Comparison of ENCODE assay signal across 14 cellular contexts in genomic region chr14:71556730-71557129, GRCh38.
A peak's percentile ranks its signal among the peaks of the same experiment; 100 is the strongest.
DNase-seq lines count a peak whose midpoint lies in the region; ATAC-seq and TF ChIP-seq lines count a peak whose summit lies in the region.
"Had no signal": no experiment of that assay in that cellular context is flagged by ENCODE, and none has a peak within 500 bp of the region (broad histone marks: within the 10 kb centered on the region; RNA-seq: fewer than 3 reads in every experiment).

No MANE protein-coding gene starts in this region.

- H3K9ac ChIP-seq in mesendoderm (ENCODE audit: low read length): no peak overlapping the region

- no peaks in the 10 kb centered on the region for H3K79me2 ChIP-seq in mesendoderm (ENCODE audit: control insufficient read depth, insufficient read depth, low read length)

- no peaks in the 10 kb centered on the region for H3K9me3 Mint-ChIP-seq in stimulated activated naive CD8-positive, alpha-beta T cell treated with anti-CD3 and anti-CD28 coated beads, Interleukin-15, Interleukin-2, amounts not matched to agents 100 ng/mL and 50 ng/mL, for 24 hours
- H3K9me3 Mint-ChIP-seq in WTC11: no peaks in the 10 kb centered on the region

- no peak overlapping the region for H3K56ac ChIP-seq in mesendoderm (ENCODE audit: low read length)

- H3K27ac ChIP-seq in mesendoderm (ENCODE audit: low read depth, low read length): no peak overlapping the region
- H3K27ac ChIP-seq: thyroid gland had no signal

- in situ Hi-C loops in GM13977 (cut with MboI; ENCODE audit: low pct_unique_long_range_greater_than_20kb, low sequenced_read_pairs, unreplicated experiment): no loop called here

- H3K4ac ChIP-seq in mesendoderm (ENCODE audit: low read depth, low read length): no peak overlapping the region

- TF ChIP-seq CTCF in WTC11 (IDR thresholded peaks at IDR 0.05) (no peak), GM13977 (IDR thresholded peaks at IDR 0.05; ENCODE audit: extremely low read depth, insufficient read depth, missing control alignments) (no peak), foreskin fibroblast (IDR thresholded peaks at IDR 0.05; ENCODE audit: low read depth, low read length) (no peak)

- no peak overlapping the region for H3K4me3 Mint-ChIP-seq in stimulated activated naive CD8-positive, alpha-beta T cell treated with anti-CD3 and anti-CD28 coated beads, Interleukin-15, Interleukin-2, amounts not matched to agents 100 ng/mL and 50 ng/mL, for 24 hours
- H3K4me3 Mint-ChIP-seq in WTC11: no peak overlapping the region
- H3K4me3 Mint-ChIP-seq: mesothelial cell of epicardium had no signal

- H4K8ac ChIP-seq in mesendoderm (ENCODE audit: low read depth, low read length): peak overlapping the region; percentile 56

- peaks cover 69% of the 10 kb centered on the region for H3K4me1 Mint-ChIP-seq in stimulated activated naive CD8-positive, alpha-beta T cell treated with anti-CD3 and anti-CD28 coated beads, Interleukin-15, Interleukin-2, amounts not matched to agents 100 ng/mL and 50 ng/mL, for 24 hours (ENCODE audit: low read depth)
- peaks cover 23% of the 10 kb centered on the region for H3K4me1 Mint-ChIP-seq in WTC11

- no peak overlapping the region for H3K4me2 ChIP-seq in mesendoderm (ENCODE audit: low read length)

- no peak overlapping the region for H2BK15ac ChIP-seq in mesendoderm (replicated peaks; ENCODE audit: low read depth)

- DNase-seq in stimulated activated naive CD8-positive, alpha-beta T cell treated with anti-CD3 and anti-CD28 coated beads, Interleukin-15, Interleukin-2, amounts not matched to agents 100 U/mL and 50 U/mL, for 24 hours: no peak
- DNase-seq in WTC11 (ENCODE audit: low spot score): no peak
- no peak for DNase-seq in mesendoderm
- DNase-seq in NCI-H446 treated with DMSO at 0.1 percent for 48 hours (lab: John Stamatoyannopoulos, UW): no peak
- no peak for DNase-seq in GM13977 (ENCODE audit: low spot score)
- DNase-seq in foreskin fibroblast: no peak
- DNase-seq: activated CD4-positive, CD25-positive, alpha-beta regulatory T cell; foreskin melanocyte; NCI-H1092 treated with DMSO at 0.1 percent for 48 hours; NCI-H2227 treated with DMSO at 0.1 percent for 48 hours; thyroid gland had no signal

- peaks cover 1% of the 10 kb centered on the region for H3K79me1 ChIP-seq in mesendoderm (ENCODE audit: low read length)

- POLR2A ChIA-PET in WTC11 (lab: Charles Lee): no interaction called here

- H3K4me3 ChIP-seq in mesendoderm (ENCODE audit: low read length): no peak overlapping the region
- no peak overlapping the region for H3K4me3 ChIP-seq in foreskin fibroblast (ENCODE audit: low read depth in 1 of 2, low read length in 2 of 2)
- H3K4me3 ChIP-seq: thyroid gland had no signal

- H3K27me3 Mint-ChIP-seq in stimulated activated naive CD8-positive, alpha-beta T cell treated with anti-CD3 and anti-CD28 coated beads, Interleukin-15, Interleukin-2, amounts not matched to agents 100 ng/mL and 50 ng/mL, for 24 hours: no peaks in the 10 kb centered on the region
- no peaks in the 10 kb centered on the region for H3K27me3 Mint-ChIP-seq in WTC11 (ENCODE audit: low read depth)

- H2AK5ac ChIP-seq in mesendoderm (ENCODE audit: low read length): no peak overlapping the region

- no peak overlapping the region for H2BK5ac ChIP-seq in mesendoderm (ENCODE audit: low read length)

- no peaks in the 10 kb centered on the region for H3K36me3 Mint-ChIP-seq in stimulated activated naive CD8-positive, alpha-beta T cell treated with anti-CD3 and anti-CD28 coated beads, Interleukin-15, Interleukin-2, amounts not matched to agents 100 ng/mL and 50 ng/mL, for 24 hours (ENCODE audit: low read depth)
- H3K36me3 Mint-ChIP-seq in WTC11: no peaks in the 10 kb centered on the region
- H3K36me3 Mint-ChIP-seq: mesothelial cell of epicardium had no signal

- no peak overlapping the region for H3K18ac ChIP-seq in mesendoderm (ENCODE audit: low read length)

- no peaks in the 10 kb centered on the region for H3K36me3 ChIP-seq in mesendoderm (ENCODE audit: control insufficient read depth, insufficient read depth, low read length)
- H3K36me3 ChIP-seq: thyroid gland had no signal

- H4K5ac ChIP-seq in mesendoderm (ENCODE audit: low read length): no peak overlapping the region

- peak overlapping the region; percentile 99 for H3K27ac Mint-ChIP-seq in stimulated activated naive CD8-positive, alpha-beta T cell treated with anti-CD3 and anti-CD28 coated beads, Interleukin-15, Interleukin-2, amounts not matched to agents 100 ng/mL and 50 ng/mL, for 24 hours
- peak overlapping the region; percentile 34; the same call in 1 of the 2 replicates for H3K27ac Mint-ChIP-seq in WTC11
- H3K27ac Mint-ChIP-seq: mesothelial cell of epicardium had no signal

- H3K23ac ChIP-seq in mesendoderm (ENCODE audit: low read length): peak overlapping the region; percentile 17

- WGBS in mesendoderm (ENCODE audit: extremely low coverage, insufficient coverage, low lambda C conversion rate): no CpG with 5 or more reads among the region's 2 CpGs

- CTCF ChIA-PET in WTC11 (lab: Charles Lee): no interaction called here

- no peaks in the 10 kb centered on the region for H3K4me1 ChIP-seq in mesendoderm (ENCODE audit: control insufficient read depth, low read depth, low read length)
- H3K4me1 ChIP-seq: thyroid gland had no signal

- H3K27me3 ChIP-seq in mesendoderm (ENCODE audit: insufficient read depth, low read length, poor library complexity): no peaks in the 10 kb centered on the region
- H3K27me3 ChIP-seq: thyroid gland had no signal

- H2BK120ac ChIP-seq in mesendoderm (ENCODE audit: low read depth, low read length): no peak overlapping the region

- ATAC-seq in stimulated activated naive CD8-positive, alpha-beta T cell treated with anti-CD3 and anti-CD28 coated beads, Interleukin-15, Interleukin-2, amounts not matched to agents 100 U/mL and 50 U/mL, for 24 hours: no peak
- no peak for ATAC-seq in WTC11
- ATAC-seq in GM19452 (IDR thresholded peaks at IDR 0.05; ENCODE audit: unreplicated experiment): no peak

TF ChIP-seq in WTC11, 78 proteins besides CTCF, POLR2A, EP300 and RAD21:
- TF ChIP-seq NFATC4 (CRISPR knock-in tag; IDR thresholded peaks at IDR 0.05) (no peak), ZBTB43 (CRISPR knock-in tag; IDR thresholded peaks at IDR 0.05) (no peak), JAZF1 (CRISPR knock-in tag; IDR thresholded peaks at IDR 0.05) (no peak), CREM (CRISPR knock-in tag; IDR thresholded peaks at IDR 0.05) (no peak), USF2 (CRISPR knock-in tag; IDR thresholded peaks at IDR 0.05) (no peak)
TF ChIP-seq in WTC11: peak in this region for 0.
